1 cellular context compared by ENCODE assay signal in the genomic region with DNA sequence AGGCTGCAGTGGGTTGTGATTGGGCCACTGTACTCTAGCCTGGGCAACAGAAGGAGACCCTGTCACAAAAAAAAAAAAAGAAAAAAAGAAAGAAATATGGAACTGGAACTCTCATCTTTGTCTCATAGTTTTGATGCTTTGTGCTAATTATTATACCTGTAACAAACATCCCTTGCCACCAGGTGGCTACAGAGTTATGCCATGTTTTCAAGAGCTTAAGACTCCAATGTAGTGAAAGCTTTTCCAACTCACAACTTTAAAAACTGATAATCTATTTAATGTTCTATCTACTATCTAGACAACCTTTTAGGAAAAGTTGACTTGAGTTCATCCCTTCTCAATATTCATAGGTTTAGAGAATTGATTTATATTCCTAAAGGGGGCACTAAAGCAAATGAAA.
TF ChIP-seq lines count a peak whose summit lies in the region.

No MANE protein-coding gene starts in this region.

TF ChIP-seq in H1, 55 proteins besides CTCF, POLR2A, EP300 and RAD21:
- TF ChIP-seq RBBP5 (IDR thresholded peaks at IDR 0.05; ENCODE audit: borderline replicate concordance, low read depth, low read length) (no peak), HDAC2 (IDR thresholded peaks at IDR 0.05; ENCODE audit: borderline replicate concordance in 1 of 2, low read depth in 2 of 2, low read length in 2 of 2) (no peak), JUND (IDR thresholded peaks at IDR 0.05; ENCODE audit: low read length) (no peak), KDM5A (IDR thresholded peaks at IDR 0.05; ENCODE audit: low read length) (no peak)
